ENCODE assay signal across 22 cellular contexts in the genomic region with DNA sequence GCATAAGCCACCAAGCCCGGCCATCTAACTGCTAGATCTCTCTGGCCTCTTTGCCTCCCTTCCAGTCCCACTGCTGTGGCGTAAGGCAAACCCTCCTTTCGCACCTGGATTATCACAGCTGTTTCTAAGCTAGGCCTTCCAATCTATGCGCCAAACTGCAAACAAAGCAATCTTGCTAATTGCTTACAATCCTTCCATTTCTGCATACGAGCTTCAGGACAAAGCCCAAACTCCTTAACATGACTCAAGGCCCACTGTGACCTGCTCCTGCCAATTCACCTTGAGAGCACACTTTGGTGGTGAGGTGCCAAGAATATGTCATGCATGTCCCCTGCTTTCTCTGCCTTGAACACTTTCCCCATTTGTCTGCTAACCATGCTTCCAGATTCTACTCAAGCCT. TPM values are rescaled to one million over a fixed set of nuclear protein-coding genes. Genes with fewer than 3 reads are reported as not detected.
"Had no signal": no experiment of that assay in that cellular context is flagged by ENCODE, and none has a peak within 500 bp of the region (broad histone marks: within the 10 kb centered on the region; RNA-seq: fewer than 3 reads in every experiment).

No MANE protein-coding gene starts in this region.

- H3K27me3 ChIP-seq: breast epithelium, heart left ventricle, tibial artery, uterus had no signal

- H3K27me3 Mint-ChIP-seq: effector memory CD8-positive, alpha-beta T cell had no signal

- H3K4me3 ChIP-seq: breast epithelium, heart left ventricle, lower lobe of right lung, tibial artery, uterus had no signal

- H3K36me3 ChIP-seq: breast epithelium, uterus had no signal

- H3K27ac ChIP-seq: breast epithelium, heart left ventricle, lower lobe of right lung, tibial artery, uterus had no signal

- H3K36me3 Mint-ChIP-seq: naive B cell had no signal

- DNase-seq: activated CD4-positive, alpha-beta T cell treated with anti-CD3 and anti-CD28 coated beads, Interleukin-2, amount 10 ng/mL, durations not matched to agents 24 days and 14 days; activated CD4-positive, CD25-positive, alpha-beta regulatory T cell; activated CD8-positive, alpha-beta memory T cell treated with anti-CD3 and anti-CD28 coated beads for 24 hours; activated naive CD8-positive, alpha-beta T cell treated with anti-CD3 and anti-CD28 coated beads, Interleukin-2, amount 10 ng/mL, durations not matched to agents 7 days and 5 days; dermis blood vessel endothelial cell; effector memory CD8-positive, alpha-beta T cell; heart left ventricle; immature natural killer cell; left colon; lower lobe of right lung; naive B cell; stimulated activated CD4-positive, alpha-beta T cell treated with anti-CD3 and anti-CD28 coated beads, Interleukin-2, amount 100 ng/mL, for 24 hours; tibial artery; uterus had no signal

- H3K27ac Mint-ChIP-seq: activated CD4-positive, alpha-beta T cell treated with anti-CD3 and anti-CD28 coated beads, Interleukin-2, amount 10 ng/mL, durations not matched to agents 24 days and 14 days; activated T-helper 1 cell treated with anti-CD3 and anti-CD28 coated beads, Interleukin-12 subunit alpha, Interleukin-12 subunit beta, Interleukin-2, Interleukin-4 antibody, amounts not matched to agents 30 ng/mL and 10 ng/mL and 1 ng/mL, durations not matched to agents 14 hours and 24 hours and 36 hours; T-helper 2 cell treated with Interferon-gamma antibody and Interleukin-4, amounts not matched to agents 5 μg/mL and 100 μg/mL, for 36 hours had no signal

- H3K4me1 ChIP-seq: breast epithelium, lower lobe of right lung, uterus had no signal

- H3K4me3 Mint-ChIP-seq: activated CD4-positive, alpha-beta T cell treated with anti-CD3 and anti-CD28 coated beads, Interleukin-2, amount 10 ng/mL, durations not matched to agents 24 days and 14 days; activated naive CD8-positive, alpha-beta T cell treated with anti-CD3 and anti-CD28 coated beads, Interleukin-2, amount 10 ng/mL, durations not matched to agents 7 days and 5 days; activated T-helper 1 cell treated with anti-CD3 and anti-CD28 coated beads, Interleukin-12 subunit alpha, Interleukin-12 subunit beta, Interleukin-2, Interleukin-4 antibody, amounts not matched to agents 30 ng/mL and 10 ng/mL and 1 ng/mL, durations not matched to agents 14 hours and 24 hours and 36 hours; effector memory CD8-positive, alpha-beta T cell; naive B cell; T-helper 2 cell treated with Interferon-gamma antibody and Interleukin-4, amounts not matched to agents 5 μg/mL and 100 μg/mL, for 36 hours had no signal

- H3K9me3 Mint-ChIP-seq: activated T-helper 1 cell treated with anti-CD3 and anti-CD28 coated beads, Interleukin-12 subunit alpha, Interleukin-12 subunit beta, Interleukin-2, Interleukin-4 antibody, amounts not matched to agents 30 ng/mL and 10 ng/mL and 1 ng/mL, durations not matched to agents 14 hours and 24 hours and 36 hours; effector memory CD8-positive, alpha-beta T cell; immature natural killer cell had no signal

- FAIRE-seq: frontal cortex had no signal

- H3K9me3 ChIP-seq: breast epithelium, lower lobe of right lung, tibial artery, uterus had no signal

RNA-seq across cellular contexts. Expression of a gene that starts 6.0 kb away (rescaled TPM):
- total RNA-seq: activated CD4-positive, alpha-beta T cell treated with anti-CD3 and anti-CD28 coated beads, Interleukin-2, amount 10 ng/mL, durations not matched to agents 24 days and 14 days; activated T-helper 1 cell treated with anti-CD3 and anti-CD28 coated beads, Interleukin-12 subunit alpha, Interleukin-12 subunit beta, Interleukin-2, Interleukin-4 antibody, amounts not matched to agents 30 ng/mL and 10 ng/mL and 1 ng/mL, durations not matched to agents 14 hours and 24 hours and 36 hours; breast epithelium; cerebellum; dermis blood vessel endothelial cell; epithelial cell of proximal tubule; frontal cortex; heart left ventricle; lower lobe of right lung; mononuclear cell; renal cortical epithelial cell; uterus had no signal
- polyA plus RNA-seq: heart left ventricle, immature natural killer cell had no signal

RNA-seq across cellular contexts. Expression of a gene that starts 20.5 kb away (rescaled TPM):
- total RNA-seq: dermis blood vessel endothelial cell, epithelial cell of proximal tubule, renal cortical epithelial cell had no signal

RNA-seq across cellular contexts. Expression of a gene that starts 53.8 kb away (rescaled TPM):
- total RNA-seq: activated CD4-positive, alpha-beta T cell treated with anti-CD3 and anti-CD28 coated beads, Interleukin-2, amount 10 ng/mL, durations not matched to agents 24 days and 14 days; activated naive CD8-positive, alpha-beta T cell treated with anti-CD3 and anti-CD28 coated beads, Interleukin-2, amount 10 ng/mL, durations not matched to agents 7 days and 5 days; epithelial cell of proximal tubule; mononuclear cell had no signal
- polyA plus RNA-seq: immature natural killer cell had no signal
